1 cellular context compared by ENCODE assay signal in the genomic region with DNA sequence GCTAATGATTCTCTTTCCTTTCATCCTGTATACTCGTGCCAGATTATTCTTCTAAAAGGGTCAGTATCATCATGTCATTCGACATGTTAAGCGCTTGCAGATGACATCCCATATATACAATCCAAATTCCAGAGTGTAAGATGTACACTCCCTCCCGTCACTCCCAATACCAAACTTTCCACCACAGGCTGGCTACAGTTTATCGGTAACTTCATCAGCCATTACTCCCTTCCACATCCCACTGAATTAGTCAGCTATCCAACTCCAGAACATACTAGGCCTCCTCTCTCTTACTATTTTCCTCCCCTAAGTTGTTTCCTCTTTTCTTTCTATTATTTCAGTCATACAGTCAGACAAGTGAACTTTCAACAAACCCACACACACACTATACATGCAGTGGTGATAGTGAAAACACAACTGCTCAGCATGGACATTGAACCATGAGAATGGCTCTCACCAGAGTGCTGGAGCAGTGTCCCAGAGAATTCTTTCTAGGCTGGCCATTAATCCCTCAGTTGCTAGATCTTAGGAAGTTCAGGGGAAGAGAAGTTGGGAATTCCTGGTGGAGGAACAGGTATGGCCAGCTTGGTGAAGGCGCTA.
TF ChIP-seq lines count a peak whose summit lies in the region.

No MANE protein-coding gene starts in this region.

TF ChIP-seq in HepG2, 621 proteins besides CTCF, POLR2A, EP300 and RAD21:
- no peak for TF ChIP-seq GABPB1 (CRISPR knock-in tag; IDR thresholded peaks at IDR 0.05)
- TF ChIP-seq TCF7 (IDR thresholded peaks at IDR 0.05; ENCODE audit: low read depth), result no peak
- TF ChIP-seq SNAPC2 (CRISPR knock-in tag; IDR thresholded peaks at IDR 0.05), result no peak
- TF ChIP-seq ZNF607 (CRISPR knock-in tag; IDR thresholded peaks at IDR 0.05; ENCODE audit: borderline replicate concordance), result no peak
